In genomic region chr22:25942989-25943411, GRCh38 we compare ENCODE assay signal across 1 cellular context.
A peak's percentile ranks its signal among the peaks of the same experiment; 100 is the strongest.
TF ChIP-seq lines count a peak whose summit lies in the region.

No MANE protein-coding gene starts in this region.

TF ChIP-seq in HEK293, 187 proteins besides CTCF, POLR2A, EP300 and RAD21 (continued from another document and continues in another):
- TF ChIP-seq KLF17 (tag by site-specific recombination; IDR thresholded peaks at IDR 0.05), result peak; percentile 38; the same call in 1 of the 2 replicates
- TF ChIP-seq YY2 (tag by site-specific recombination; IDR thresholded peaks at IDR 0.05), result peak; percentile 64
- TF ChIP-seq ZNF112 (tag by site-specific recombination; IDR thresholded peaks at IDR 0.05), result no peak
- no peak for TF ChIP-seq ZBTB26 (tag by site-specific recombination; optimal IDR thresholded peaks at IDR 0.05)
- TF ChIP-seq ZNF391 (tag by site-specific recombination; IDR thresholded peaks at IDR 0.05; ENCODE audit: borderline replicate concordance, low read depth), result no peak
- TF ChIP-seq ZNF664 (tag by site-specific recombination; IDR thresholded peaks at IDR 0.05), result no peak
- TF ChIP-seq, protein P1, sequence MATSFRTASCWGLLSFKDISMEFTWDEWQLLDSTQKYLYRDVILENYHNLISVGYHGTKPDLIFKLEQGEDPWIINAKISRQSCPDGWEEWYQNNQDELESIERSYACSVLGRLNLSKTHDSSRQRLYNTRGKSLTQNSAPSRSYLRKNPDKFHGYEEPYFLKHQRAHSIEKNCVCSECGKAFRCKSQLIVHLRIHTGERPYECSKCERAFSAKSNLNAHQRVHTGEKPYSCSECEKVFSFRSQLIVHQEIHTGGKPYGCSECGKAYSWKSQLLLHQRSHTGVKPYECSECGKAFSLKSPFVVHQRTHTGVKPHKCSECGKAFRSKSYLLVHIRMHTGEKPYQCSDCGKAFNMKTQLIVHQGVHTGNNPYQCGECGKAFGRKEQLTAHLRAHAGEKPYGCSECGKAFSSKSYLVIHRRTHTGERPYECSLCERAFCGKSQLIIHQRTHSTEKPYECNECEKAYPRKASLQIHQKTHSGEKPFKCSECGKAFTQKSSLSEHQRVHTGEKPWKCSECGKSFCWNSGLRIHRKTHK (tag by site-specific recombination; IDR thresholded peaks at IDR 0.05), result no peak
- TF ChIP-seq ZNF48 (tag by site-specific recombination; IDR thresholded peaks at IDR 0.05), result no peak
- peak; percentile 85 for TF ChIP-seq GLIS2 (tag by site-specific recombination; IDR thresholded peaks at IDR 0.05)
- TF ChIP-seq ZNF777 (tag by site-specific recombination; IDR thresholded peaks at IDR 0.05; ENCODE audit: borderline replicate concordance), result no peak
- no peak for TF ChIP-seq ZNF560 (tag by site-specific recombination; IDR thresholded peaks at IDR 0.05; ENCODE audit: borderline replicate concordance)
- TF ChIP-seq, protein P2, sequence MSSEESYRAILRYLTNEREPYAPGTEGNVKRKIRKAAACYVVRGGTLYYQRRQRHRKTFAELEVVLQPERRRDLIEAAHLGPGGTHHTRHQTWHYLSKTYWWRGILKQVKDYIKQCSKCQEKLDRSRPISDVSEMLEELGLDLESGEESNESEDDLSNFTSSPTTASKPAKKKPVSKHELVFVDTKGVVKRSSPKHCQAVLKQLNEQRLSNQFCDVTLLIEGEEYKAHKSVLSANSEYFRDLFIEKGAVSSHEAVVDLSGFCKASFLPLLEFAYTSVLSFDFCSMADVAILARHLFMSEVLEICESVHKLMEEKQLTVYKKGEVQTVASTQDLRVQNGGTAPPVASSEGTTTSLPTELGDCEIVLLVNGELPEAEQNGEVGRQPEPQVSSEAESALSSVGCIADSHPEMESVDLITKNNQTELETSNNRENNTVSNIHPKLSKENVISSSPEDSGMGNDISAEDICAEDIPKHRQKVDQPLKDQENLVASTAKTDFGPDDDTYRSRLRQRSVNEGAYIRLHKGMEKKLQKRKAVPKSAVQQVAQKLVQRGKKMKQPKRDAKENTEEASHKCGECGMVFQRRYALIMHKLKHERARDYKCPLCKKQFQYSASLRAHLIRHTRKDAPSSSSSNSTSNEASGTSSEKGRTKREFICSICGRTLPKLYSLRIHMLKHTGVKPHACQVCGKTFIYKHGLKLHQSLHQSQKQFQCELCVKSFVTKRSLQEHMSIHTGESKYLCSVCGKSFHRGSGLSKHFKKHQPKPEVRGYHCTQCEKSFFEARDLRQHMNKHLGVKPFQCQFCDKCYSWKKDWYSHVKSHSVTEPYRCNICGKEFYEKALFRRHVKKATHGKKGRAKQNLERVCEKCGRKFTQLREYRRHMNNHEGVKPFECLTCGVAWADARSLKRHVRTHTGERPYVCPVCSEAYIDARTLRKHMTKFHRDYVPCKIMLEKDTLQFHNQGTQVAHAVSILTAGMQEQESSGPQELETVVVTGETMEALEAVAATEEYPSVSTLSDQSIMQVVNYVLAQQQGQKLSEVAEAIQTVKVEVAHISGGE (tag by site-specific recombination; conservative IDR thresholded peaks at IDR 0.05; ENCODE audit: low read depth), result no peak
- TF ChIP-seq KLF16 (tag by site-specific recombination; IDR thresholded peaks at IDR 0.05), result no peak; the same call in 1 of the 2 replicates
- TF ChIP-seq, protein P3, sequence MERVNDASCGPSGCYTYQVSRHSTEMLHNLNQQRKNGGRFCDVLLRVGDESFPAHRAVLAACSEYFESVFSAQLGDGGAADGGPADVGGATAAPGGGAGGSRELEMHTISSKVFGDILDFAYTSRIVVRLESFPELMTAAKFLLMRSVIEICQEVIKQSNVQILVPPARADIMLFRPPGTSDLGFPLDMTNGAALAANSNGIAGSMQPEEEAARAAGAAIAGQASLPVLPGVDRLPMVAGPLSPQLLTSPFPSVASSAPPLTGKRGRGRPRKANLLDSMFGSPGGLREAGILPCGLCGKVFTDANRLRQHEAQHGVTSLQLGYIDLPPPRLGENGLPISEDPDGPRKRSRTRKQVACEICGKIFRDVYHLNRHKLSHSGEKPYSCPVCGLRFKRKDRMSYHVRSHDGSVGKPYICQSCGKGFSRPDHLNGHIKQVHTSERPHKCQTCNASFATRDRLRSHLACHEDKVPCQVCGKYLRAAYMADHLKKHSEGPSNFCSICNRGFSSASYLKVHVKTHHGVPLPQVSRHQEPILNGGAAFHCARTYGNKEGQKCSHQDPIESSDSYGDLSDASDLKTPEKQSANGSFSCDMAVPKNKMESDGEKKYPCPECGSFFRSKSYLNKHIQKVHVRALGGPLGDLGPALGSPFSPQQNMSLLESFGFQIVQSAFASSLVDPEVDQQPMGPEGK (tag by site-specific recombination; IDR thresholded peaks at IDR 0.05), result peak; percentile 73
- TF ChIP-seq ZNF473 (tag by site-specific recombination; IDR thresholded peaks at IDR 0.05), result no peak
- TF ChIP-seq ZFP37 (tag by site-specific recombination; IDR thresholded peaks at IDR 0.05), result 0 out of 2 replicates have a peak, but pooled peaks have one; percentile 65
- TF ChIP-seq, protein P4, sequence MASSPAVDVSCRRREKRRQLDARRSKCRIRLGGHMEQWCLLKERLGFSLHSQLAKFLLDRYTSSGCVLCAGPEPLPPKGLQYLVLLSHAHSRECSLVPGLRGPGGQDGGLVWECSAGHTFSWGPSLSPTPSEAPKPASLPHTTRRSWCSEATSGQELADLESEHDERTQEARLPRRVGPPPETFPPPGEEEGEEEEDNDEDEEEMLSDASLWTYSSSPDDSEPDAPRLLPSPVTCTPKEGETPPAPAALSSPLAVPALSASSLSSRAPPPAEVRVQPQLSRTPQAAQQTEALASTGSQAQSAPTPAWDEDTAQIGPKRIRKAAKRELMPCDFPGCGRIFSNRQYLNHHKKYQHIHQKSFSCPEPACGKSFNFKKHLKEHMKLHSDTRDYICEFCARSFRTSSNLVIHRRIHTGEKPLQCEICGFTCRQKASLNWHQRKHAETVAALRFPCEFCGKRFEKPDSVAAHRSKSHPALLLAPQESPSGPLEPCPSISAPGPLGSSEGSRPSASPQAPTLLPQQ (tag by site-specific recombination; IDR thresholded peaks at IDR 0.05), result peak; percentile 80
- TF ChIP-seq ZNF335 (tag by site-specific recombination; conservative IDR thresholded peaks at IDR 0.05), result peak; percentile 26; the same call in 1 of the 2 replicates
- no peak for TF ChIP-seq HOXD13 (CRISPR knock-in tag; IDR thresholded peaks at IDR 0.05; ENCODE audit: borderline replicate concordance)
- TF ChIP-seq ZNF37A (tag by site-specific recombination; IDR thresholded peaks at IDR 0.05), result no peak
- peak; percentile 94 for TF ChIP-seq SCRT1 (tag by site-specific recombination; IDR thresholded peaks at IDR 0.05; ENCODE audit: borderline replicate concordance)
- no peak for TF ChIP-seq ZNF501 (tag by site-specific recombination; IDR thresholded peaks at IDR 0.05)
- TF ChIP-seq ZNF202 (tag by site-specific recombination; IDR thresholded peaks at IDR 0.05; ENCODE audit: borderline replicate concordance), result no peak
- peak; percentile 54 for TF ChIP-seq PRDM1 (tag by site-specific recombination; IDR thresholded peaks at IDR 0.05)
- peak; percentile 97 for TF ChIP-seq SP7 (tag by site-specific recombination; IDR thresholded peaks at IDR 0.05)
- no peak for TF ChIP-seq ZNF433 (tag by site-specific recombination; IDR thresholded peaks at IDR 0.05; ENCODE audit: low read depth)
- no peak for TF ChIP-seq ZSCAN4 (tag by site-specific recombination; IDR thresholded peaks at IDR 0.05)
- TF ChIP-seq, protein P5, sequence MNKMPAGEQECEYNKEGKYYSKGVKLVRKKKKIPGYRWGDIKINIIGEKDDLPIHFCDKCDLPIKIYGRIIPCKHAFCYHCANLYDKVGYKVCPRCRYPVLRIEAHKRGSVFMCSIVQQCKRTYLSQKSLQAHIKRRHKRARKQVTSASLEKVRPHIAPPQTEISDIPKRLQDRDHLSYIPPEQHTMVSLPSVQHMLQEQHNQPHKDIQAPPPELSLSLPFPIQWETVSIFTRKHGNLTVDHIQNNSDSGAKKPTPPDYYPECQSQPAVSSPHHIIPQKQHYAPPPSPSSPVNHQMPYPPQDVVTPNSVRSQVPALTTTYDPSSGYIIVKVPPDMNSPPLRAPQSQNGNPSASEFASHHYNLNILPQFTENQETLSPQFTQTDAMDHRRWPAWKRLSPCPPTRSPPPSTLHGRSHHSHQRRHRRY (tag by site-specific recombination; IDR thresholded peaks at IDR 0.05), result no peak
- TF ChIP-seq BCL11B (tag by site-specific recombination; IDR thresholded peaks at IDR 0.05; ENCODE audit: low read depth), result no peak
- peak; percentile 38; the same call in 1 of the 2 replicates for TF ChIP-seq ZNF121 (tag by site-specific recombination; IDR thresholded peaks at IDR 0.05)
- no peak for TF ChIP-seq ZNF580 (tag by site-specific recombination; IDR thresholded peaks at IDR 0.05)
- TF ChIP-seq MEIS1 (CRISPR knock-in tag; IDR thresholded peaks at IDR 0.05; ENCODE audit: borderline replicate concordance), result no peak
- peak; percentile 82 for TF ChIP-seq ZNF366 (tag by site-specific recombination; conservative IDR thresholded peaks at IDR 0.05)
- TF ChIP-seq SETDB1 (IDR thresholded peaks at IDR 0.05; ENCODE audit: insufficient read length, low read length), result no peak
- TF ChIP-seq ZNF24 (tag by site-specific recombination; IDR thresholded peaks at IDR 0.05), result peak; percentile 54; the same call in 1 of the 2 replicates
- TF ChIP-seq HOXA7 (CRISPR knock-in tag; IDR thresholded peaks at IDR 0.05; ENCODE audit: borderline replicate concordance), result no peak
- peak; percentile 76 for TF ChIP-seq ZNF324 (tag by site-specific recombination; IDR thresholded peaks at IDR 0.05)
- TF ChIP-seq ZNF404 (tag by site-specific recombination; IDR thresholded peaks at IDR 0.05), result no peak
- TF ChIP-seq, protein P6, sequence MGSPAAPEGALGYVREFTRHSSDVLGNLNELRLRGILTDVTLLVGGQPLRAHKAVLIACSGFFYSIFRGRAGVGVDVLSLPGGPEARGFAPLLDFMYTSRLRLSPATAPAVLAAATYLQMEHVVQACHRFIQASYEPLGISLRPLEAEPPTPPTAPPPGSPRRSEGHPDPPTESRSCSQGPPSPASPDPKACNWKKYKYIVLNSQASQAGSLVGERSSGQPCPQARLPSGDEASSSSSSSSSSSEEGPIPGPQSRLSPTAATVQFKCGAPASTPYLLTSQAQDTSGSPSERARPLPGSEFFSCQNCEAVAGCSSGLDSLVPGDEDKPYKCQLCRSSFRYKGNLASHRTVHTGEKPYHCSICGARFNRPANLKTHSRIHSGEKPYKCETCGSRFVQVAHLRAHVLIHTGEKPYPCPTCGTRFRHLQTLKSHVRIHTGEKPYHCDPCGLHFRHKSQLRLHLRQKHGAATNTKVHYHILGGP (tag by site-specific recombination; IDR thresholded peaks at IDR 0.05), result no peak
- TF ChIP-seq ZNF544 (tag by site-specific recombination; IDR thresholded peaks at IDR 0.05), result no peak
- no peak for TF ChIP-seq ZNF658 (tag by site-specific recombination; IDR thresholded peaks at IDR 0.05)
- peak; percentile 73 for TF ChIP-seq ZXDB (tag by site-specific recombination; IDR thresholded peaks at IDR 0.05)
- no peak; the same call in 1 of the 2 replicates for TF ChIP-seq GLI2 (tag by site-specific recombination; IDR thresholded peaks at IDR 0.05; ENCODE audit: borderline replicate concordance, low read depth)
- 0 out of 2 replicates have a peak, but pooled peaks have one; percentile 21 for TF ChIP-seq KLF1 (tag by site-specific recombination; IDR thresholded peaks at IDR 0.05)
- no peak for TF ChIP-seq ZNF626 (tag by site-specific recombination; IDR thresholded peaks at IDR 0.05)
- no peak for TF ChIP-seq ZBTB7A (tag by site-specific recombination; IDR thresholded peaks at IDR 0.05; ENCODE audit: low read depth)
- TF ChIP-seq REPIN1 (tag by site-specific recombination; IDR thresholded peaks at IDR 0.05; ENCODE audit: low read depth), result no peak
- 0 out of 2 replicates have a peak, but pooled peaks have one; percentile 22 for TF ChIP-seq EGR2 (tag by site-specific recombination; IDR thresholded peaks at IDR 0.05; ENCODE audit: low read depth)
- TF ChIP-seq ZNF585B (tag by site-specific recombination; IDR thresholded peaks at IDR 0.05), result no peak
- no peak for TF ChIP-seq SP2 (tag by site-specific recombination; IDR thresholded peaks at IDR 0.05)
- peak; percentile 94 for TF ChIP-seq GLIS1 (tag by site-specific recombination; IDR thresholded peaks at IDR 0.05)
- TF ChIP-seq ZNF239 (tag by site-specific recombination; IDR thresholded peaks at IDR 0.05), result no peak
- TF ChIP-seq ZNF660 (tag by site-specific recombination; IDR thresholded peaks at IDR 0.05), result peak; percentile 100
- no peak for TF ChIP-seq ZNF791 (tag by site-specific recombination; IDR thresholded peaks at IDR 0.05)
- TF ChIP-seq ZNF354C (tag by site-specific recombination; IDR thresholded peaks at IDR 0.05; ENCODE audit: borderline replicate concordance, low read depth), result no peak
- peak; percentile 55; the same call in 1 of the 2 replicates for TF ChIP-seq WT1 (tag by site-specific recombination; IDR thresholded peaks at IDR 0.05)
